ENCODE assay signal across 12 cellular contexts in the genomic region with DNA sequence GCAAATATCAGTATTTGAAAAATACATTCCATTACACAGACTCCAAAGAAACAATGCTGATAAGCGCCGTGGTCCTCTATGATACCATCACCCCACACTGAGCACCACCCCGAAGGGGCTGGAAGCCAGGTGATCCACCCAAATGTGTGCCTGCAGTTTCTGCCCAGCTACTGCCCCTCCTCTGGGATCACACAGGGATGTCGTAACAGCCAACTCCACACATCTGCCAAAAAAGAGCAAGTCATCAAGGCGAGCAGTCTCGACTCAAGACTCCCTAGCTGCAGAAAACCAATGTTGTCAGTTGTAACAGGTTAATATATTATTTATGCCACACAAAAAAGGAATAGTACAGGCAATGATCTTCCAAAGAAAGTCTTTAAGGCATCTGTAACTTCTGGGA. TPM values are rescaled to one million over a fixed set of nuclear protein-coding genes. Genes with fewer than 3 reads are reported as not detected.
DNase-seq lines count a peak whose midpoint lies in the region; ATAC-seq and TF ChIP-seq lines count a peak whose summit lies in the region.
"Had no signal": no experiment of that assay in that cellular context is flagged by ENCODE, and none has a peak within 500 bp of the region (broad histone marks: within the 10 kb centered on the region; RNA-seq: fewer than 3 reads in every experiment).

No MANE protein-coding gene starts in this region.

- H3K36me3 ChIP-seq in mucosa of descending colon (ENCODE audit: low read depth), result peaks cover 5% of the 10 kb centered on the region

- intact Hi-C loops in CD14-positive monocyte (cut with micrococcal nuclease), result no loop called here
- intact Hi-C loops in dendritic cell treated with granulocyte-macrophage colony-stimulating factor and Interleukin-4, amounts not matched to agents 40 ng/mL and 50 ng/mL, for 4 days (cut with micrococcal nuclease), result no loop called here
- intact Hi-C loops in mucosa of descending colon (cut with DNase I, micrococcal nuclease), result no loop called here

- DNase-seq in CD14-positive monocyte (ENCODE audit: low spot score), result no peak
- DNase-seq in NB4 (ENCODE audit: low read depth), result peak; percentile 46
- DNase-seq in nephron progenitor cell, result no peak
- no peak for DNase-seq in mucosa of descending colon
- DNase-seq: activated naive CD4-positive, alpha-beta T cell treated with anti-CD3 and anti-CD28 coated beads, Interleukin-2, amount 50 U/mL, for 16 hours; cerebellar nuclear complex; MM.1S had no signal

- ATAC-seq in GM19455 (IDR thresholded peaks at IDR 0.05; ENCODE audit: unreplicated experiment), result no peak
- no peak for ATAC-seq in HG03108 (IDR thresholded peaks at IDR 0.05; ENCODE audit: unreplicated experiment)
- no peak for ATAC-seq in HG03196 (IDR thresholded peaks at IDR 0.05; ENCODE audit: unreplicated experiment)
- ATAC-seq in mucosa of descending colon, result no peak

- TF ChIP-seq CTCF in CD14-positive monocyte (IDR thresholded peaks at IDR 0.05), result no peak
- TF ChIP-seq CTCF in NB4 (IDR thresholded peaks at IDR 0.05; ENCODE audit: low read depth, low read length), result no peak
- no peak for TF ChIP-seq CTCF in nephron progenitor cell (IDR thresholded peaks at IDR 0.05)
- TF ChIP-seq CTCF in mucosa of descending colon (IDR thresholded peaks at IDR 0.05), result no peak

- H3K4me1 ChIP-seq in mucosa of descending colon (ENCODE audit: low read depth), result no peaks in the 10 kb centered on the region
- H3K4me1 ChIP-seq: prostate gland had no signal

- H3K9me3 Mint-ChIP-seq in CD14-positive monocyte, result peaks cover 0 to 2% (median 0%) of the 10 kb centered on the region in 7 donors
- no peaks in the 10 kb centered on the region for H3K9me3 Mint-ChIP-seq in dendritic cell treated with granulocyte-macrophage colony-stimulating factor and Interleukin-4, amounts not matched to agents 40 ng/mL and 50 ng/mL, for 4 days
- H3K9me3 Mint-ChIP-seq in nephron progenitor cell, result no peaks in the 10 kb centered on the region

- no peak overlapping the region for H3K4me3 ChIP-seq in NB4 (ENCODE audit: low read depth, low read length)
- no peak overlapping the region for H3K4me3 ChIP-seq in mucosa of descending colon
- H3K4me3 ChIP-seq: prostate gland had no signal

- no peak overlapping the region for H3K4me3 Mint-ChIP-seq in CD14-positive monocyte
- no peak overlapping the region for H3K4me3 Mint-ChIP-seq in dendritic cell treated with granulocyte-macrophage colony-stimulating factor and Interleukin-4, amounts not matched to agents 40 ng/mL and 50 ng/mL, for 4 days
- no peak overlapping the region for H3K4me3 Mint-ChIP-seq in nephron progenitor cell

- H3K9me3 ChIP-seq in mucosa of descending colon, result no peaks in the 10 kb centered on the region
- H3K9me3 ChIP-seq: prostate gland had no signal

- peaks cover 0 to 3% (median 0%) of the 10 kb centered on the region in 3 donors for H3K27me3 Mint-ChIP-seq in CD14-positive monocyte (ENCODE audit: low read depth in 3 of 3)
- no peaks in the 10 kb centered on the region for H3K27me3 Mint-ChIP-seq in dendritic cell treated with granulocyte-macrophage colony-stimulating factor and Interleukin-4, amounts not matched to agents 40 ng/mL and 50 ng/mL, for 4 days
- H3K27me3 Mint-ChIP-seq in nephron progenitor cell (ENCODE audit: low read depth, poor library complexity), result no peaks in the 10 kb centered on the region

- H3K27ac Mint-ChIP-seq in CD14-positive monocyte, result peak overlapping the region in 6 of 7 donors; percentile 55 to 93 (median 72)
- H3K27ac Mint-ChIP-seq in dendritic cell treated with granulocyte-macrophage colony-stimulating factor and Interleukin-4, amounts not matched to agents 40 ng/mL and 50 ng/mL, for 4 days, result peak overlapping the region; percentile 66
- peak overlapping the region; percentile 49 for H3K27ac Mint-ChIP-seq in nephron progenitor cell

- H3K4me1 Mint-ChIP-seq in CD14-positive monocyte (peaks cover 50% of the 10 kb centered on the region), nephron progenitor cell (peaks cover 50% of the 10 kb centered on the region)
- H3K4me1 Mint-ChIP-seq in dendritic cell treated with granulocyte-macrophage colony-stimulating factor and Interleukin-4, amounts not matched to agents 40 ng/mL and 50 ng/mL, for 4 days (ENCODE audit: low read depth), result peaks cover 44% of the 10 kb centered on the region

- no peak for TF ChIP-seq POLR2A in NB4 (IDR thresholded peaks at IDR 0.05; ENCODE audit: extremely low read depth, insufficient read length)

- H3K36me3 Mint-ChIP-seq in CD14-positive monocyte, result peaks cover 50 to 51% of the 10 kb centered on the region in 2 donors
- peaks cover 66% of the 10 kb centered on the region for H3K36me3 Mint-ChIP-seq in dendritic cell treated with granulocyte-macrophage colony-stimulating factor and Interleukin-4, amounts not matched to agents 40 ng/mL and 50 ng/mL, for 4 days (ENCODE audit: low read depth)
- peaks cover 39% of the 10 kb centered on the region for H3K36me3 Mint-ChIP-seq in nephron progenitor cell (ENCODE audit: low read depth)

RNA-seq across cellular contexts. Expression of gene CYB5D2, which starts 21.0 kb away (rescaled TPM):
- 10 to 100 TPM; 10.4 to 14.3 TPM for polyA plus RNA-seq in CD14-positive monocyte
- 10 to 100 TPM in 2 of 3 donors, 1 to 10 TPM in 1; 9.7 to 15.4 (median 14.1) TPM for total RNA-seq in mucosa of descending colon

RNA-seq across cellular contexts. Expression of gene ZZEF1, which starts 21.1 kb away (rescaled TPM):
- polyA plus RNA-seq in CD14-positive monocyte, result 1 to 10 TPM; 2.5 to 3.7 TPM
- 100 to 1,000 TPM; 124 to 192 (median 155) TPM for total RNA-seq in mucosa of descending colon
